8 cellular contexts compared by ENCODE assay signal in the genomic region with DNA sequence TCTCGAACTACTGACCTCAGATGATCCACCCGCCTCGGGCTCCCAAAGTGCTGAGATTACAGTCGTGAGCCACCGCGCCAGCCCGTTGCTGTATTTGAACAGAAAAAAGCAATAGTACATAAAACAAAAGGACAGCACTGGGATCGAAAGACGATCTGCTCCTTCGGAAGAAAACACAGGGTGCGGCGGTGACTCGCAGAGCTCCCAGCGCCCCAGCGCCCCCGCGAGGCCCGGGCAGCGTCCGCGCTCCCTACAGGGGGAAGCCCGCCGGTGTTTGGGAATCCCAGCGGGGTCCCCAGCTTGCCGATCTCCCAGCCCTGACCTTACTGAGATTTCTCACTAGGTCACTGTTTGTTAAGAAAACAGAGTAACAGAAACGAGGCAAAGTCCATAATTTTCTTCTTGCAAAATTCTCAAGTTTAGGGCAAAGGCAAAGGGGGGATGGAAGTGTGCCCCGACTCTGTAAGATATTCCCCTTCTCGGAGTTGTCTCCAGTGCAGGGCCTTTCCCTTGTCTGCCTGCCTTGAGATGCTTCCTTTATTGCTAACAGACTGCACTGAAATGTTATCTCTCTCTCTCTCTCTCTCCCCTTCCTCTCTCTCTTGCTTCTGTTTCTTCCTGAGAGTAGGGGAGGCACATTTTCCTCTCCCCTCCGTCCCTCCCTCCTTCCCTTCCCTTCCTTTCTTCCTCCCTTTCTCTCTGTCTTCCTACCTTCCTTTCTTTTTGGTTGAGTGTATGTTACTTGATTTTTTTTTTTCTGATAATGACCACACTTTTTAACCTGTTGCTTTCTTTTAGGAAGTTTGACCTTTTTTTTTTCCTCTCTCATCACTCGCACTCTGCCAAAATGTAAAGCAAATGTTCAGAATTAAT.
DNase-seq lines count a peak whose midpoint lies in the region; ATAC-seq and TF ChIP-seq lines count a peak whose summit lies in the region.

No MANE protein-coding gene starts in this region.

- TF ChIP-seq CTCF in GM12864 (IDR thresholded peaks at IDR 0.05; ENCODE audit: low read depth, low read length, missing control alignments) (peak; percentile 59), fibroblast of mammary gland (conservative IDR thresholded peaks at IDR 0.05; ENCODE audit: control insufficient read depth, insufficient read depth, low read depth, low read length) (peak; percentile 52), natural killer cell (IDR thresholded peaks at IDR 0.05) (no peak)
- no peak for TF ChIP-seq CTCF in activated CD8-positive, alpha-beta T cell treated with anti-CD3 and anti-CD28 coated beads for 36 hours (IDR thresholded peaks at IDR 0.05)

- peak overlapping the region; percentile 50 for H3K4me3 Mint-ChIP-seq in activated CD8-positive, alpha-beta T cell treated with anti-CD3 and anti-CD28 coated beads for 36 hours
- H3K4me3 Mint-ChIP-seq in natural killer cell = peak overlapping the region; percentile 33

- DNase-seq in GM12864 (ENCODE audit: low read depth) (no peak), fibroblast of mammary gland (ENCODE audit: low read depth) (peak; percentile 70), natural killer cell (no peak), ureter (ENCODE audit: low spot score) (peak; percentile 62), NCI-H774 (lab: John Stamatoyannopoulos, UW) (no peak)
- DNase-seq in activated CD8-positive, alpha-beta T cell treated with anti-CD3 and anti-CD28 coated beads for 36 hours = peak; percentile 44
- no peak for DNase-seq in effector CD4-positive, alpha-beta T cell

- POLR2A ChIA-PET in activated CD8-positive, alpha-beta T cell treated with anti-CD3 and anti-CD28 coated beads for 36 hours (lab: Charles Lee) = no interaction called here

- peaks cover 10% of the 10 kb centered on the region for H3K4me1 Mint-ChIP-seq in activated CD8-positive, alpha-beta T cell treated with anti-CD3 and anti-CD28 coated beads for 36 hours (ENCODE audit: low read depth)
- H3K4me1 Mint-ChIP-seq in natural killer cell = peaks cover 8 to 10% of the 10 kb centered on the region in 2 donors

- H3K27ac Mint-ChIP-seq in activated CD8-positive, alpha-beta T cell treated with anti-CD3 and anti-CD28 coated beads for 36 hours = no peak overlapping the region
- no peak overlapping the region for H3K27ac Mint-ChIP-seq in natural killer cell

- CTCF ChIA-PET in activated CD8-positive, alpha-beta T cell treated with anti-CD3 and anti-CD28 coated beads for 36 hours (lab: Charles Lee) = no interaction called here

- H3K27me3 Mint-ChIP-seq in activated CD8-positive, alpha-beta T cell treated with anti-CD3 and anti-CD28 coated beads for 36 hours = peaks cover 47% of the 10 kb centered on the region
- H3K27me3 Mint-ChIP-seq in natural killer cell (ENCODE audit: low read depth in 2 of 2) = peaks cover 45 to 56% of the 10 kb centered on the region in 2 donors

- no peaks in the 10 kb centered on the region for H3K36me3 Mint-ChIP-seq in activated CD8-positive, alpha-beta T cell treated with anti-CD3 and anti-CD28 coated beads for 36 hours (ENCODE audit: low read depth)
- no peaks in the 10 kb centered on the region for H3K36me3 Mint-ChIP-seq in natural killer cell

- no peaks in the 10 kb centered on the region for H3K9me3 Mint-ChIP-seq in activated CD8-positive, alpha-beta T cell treated with anti-CD3 and anti-CD28 coated beads for 36 hours
- peaks cover 0 to 4% of the 10 kb centered on the region in 2 donors for H3K9me3 Mint-ChIP-seq in natural killer cell

- H3K4me3 ChIP-seq in GM12864 (ENCODE audit: low read depth, low read length) (peak overlapping the region; percentile 45), fibroblast of mammary gland (ENCODE audit: control insufficient read depth, low read depth, low read length) (peak overlapping the region; percentile 32)

- ATAC-seq in HG03095 (IDR thresholded peaks at IDR 0.05; ENCODE audit: unreplicated experiment) = peak; percentile 59
- ATAC-seq in activated CD8-positive, alpha-beta T cell treated with anti-CD3 and anti-CD28 coated beads for 36 hours = peak; percentile 64
- peak in 1 of 3 donors; percentile 62 for ATAC-seq in natural killer cell

- intact Hi-C loops in activated CD8-positive, alpha-beta T cell treated with anti-CD3 and anti-CD28 coated beads for 36 hours (cut with micrococcal nuclease) = no loop called here
- intact Hi-C loops in natural killer cell (cut with micrococcal nuclease) = no loop called here

Comparison
In these comparisons a context has a peak if more than half of its experiments do, and no peak if none do; other contexts are left out.
1. DNase-seq: peak in activated CD8-positive, alpha-beta T cell treated with anti-CD3 and anti-CD28 coated beads for 36 hours (single experiment), fibroblast of mammary gland (single experiment) and ureter (single experiment); none in GM12864 (single experiment), natural killer cell (single experiment), effector CD4-positive, alpha-beta T cell (single experiment) and NCI-H774 (single experiment).
2. CTCF ChIP-seq: peak in GM12864 (single experiment) and fibroblast of mammary gland (single experiment); none in activated CD8-positive, alpha-beta T cell treated with anti-CD3 and anti-CD28 coated beads for 36 hours (single experiment) and natural killer cell (single experiment).